ENCODE assay signal across 10 cellular contexts in genomic region chr16:50121721-50122445, GRCh38. TPM values are rescaled to one million over a fixed set of nuclear protein-coding genes. Genes with fewer than 3 reads are reported as not detected.
DNase-seq lines count a peak whose midpoint lies in the region; ATAC-seq and TF ChIP-seq lines count a peak whose summit lies in the region.
"Had no signal": no experiment of that assay in that cellular context is flagged by ENCODE, and none has a peak within 500 bp of the region (broad histone marks: within the 10 kb centered on the region; RNA-seq: fewer than 3 reads in every experiment).

No MANE protein-coding gene starts in this region.

- H3K36me3 Mint-ChIP-seq in activated CD8-positive, alpha-beta memory T cell treated with anti-CD3 and anti-CD28 coated beads, Interleukin-2, amount 10 ng/mL, durations not matched to agents 7 days and 5 days, result no peaks in the 10 kb centered on the region
- no peaks in the 10 kb centered on the region for H3K36me3 Mint-ChIP-seq in activated CD4-positive, alpha-beta memory T cell treated with anti-CD3 and anti-CD28 coated beads for 36 hours
- no peaks in the 10 kb centered on the region for H3K36me3 Mint-ChIP-seq in stimulated activated naive B cell treated with anti-CD40 and anti-IgM and Interleukin-4, amounts not matched to agents 10 μg/mL and 1 μg/mL and 100 μg/mL, for 72 hours

- CTCF ChIA-PET in activated CD8-positive, alpha-beta memory T cell treated with anti-CD3 and anti-CD28 coated beads, Interleukin-2, amount 10 ng/mL, durations not matched to agents 7 days and 5 days (lab: Charles Lee), result interaction anchor here (0.8 to 2.4 kb wide), 7 partner anchors 14 to 97 kb away, joined by 3 to 14 read pairs (median 4); partner anchors contain the start of genes CNEP1R1 and TENT4B
- CTCF ChIA-PET in activated CD4-positive, alpha-beta memory T cell treated with anti-CD3 and anti-CD28 coated beads for 36 hours (lab: Charles Lee), result interaction anchor here (0.6 to 1.6 kb wide), 4 partner anchors 19 to 248 kb away, joined by 3 to 6 read pairs (median 3); partner anchors contain the start of gene CNEP1R1

- peaks cover 34% of the 10 kb centered on the region for H3K4me1 Mint-ChIP-seq in activated CD8-positive, alpha-beta memory T cell treated with anti-CD3 and anti-CD28 coated beads, Interleukin-2, amount 10 ng/mL, durations not matched to agents 7 days and 5 days
- H3K4me1 Mint-ChIP-seq in activated CD4-positive, alpha-beta memory T cell treated with anti-CD3 and anti-CD28 coated beads for 36 hours (ENCODE audit: low read depth), result peaks cover 15% of the 10 kb centered on the region
- H3K4me1 Mint-ChIP-seq in stimulated activated naive B cell treated with anti-CD40 and anti-IgM and Interleukin-4, amounts not matched to agents 10 μg/mL and 1 μg/mL and 100 μg/mL, for 72 hours, result peaks cover 8 to 10% of the 10 kb centered on the region in 2 donors

- H3K27ac Mint-ChIP-seq in activated CD8-positive, alpha-beta memory T cell treated with anti-CD3 and anti-CD28 coated beads, Interleukin-2, amount 10 ng/mL, durations not matched to agents 7 days and 5 days, result peak overlapping the region; percentile 79
- peak overlapping the region; percentile 10 for H3K27ac Mint-ChIP-seq in activated CD4-positive, alpha-beta memory T cell treated with anti-CD3 and anti-CD28 coated beads for 36 hours
- H3K27ac Mint-ChIP-seq in stimulated activated naive B cell treated with anti-CD40 and anti-IgM and Interleukin-4, amounts not matched to agents 10 μg/mL and 1 μg/mL and 100 μg/mL, for 72 hours, result peak overlapping the region; percentile 0
- H3K27ac Mint-ChIP-seq: B cell had no signal

- DNase-seq in activated CD8-positive, alpha-beta memory T cell treated with anti-CD3 and anti-CD28 coated beads, Interleukin-2, amount 10 ng/mL, durations not matched to agents 7 days and 5 days, result peak; percentile 67
- no peak for DNase-seq in activated CD8-positive, alpha-beta memory T cell treated with anti-CD3 and anti-CD28 coated beads, Interleukin-2, amount 50 U/mL, for 4 hours
- peak; percentile 81 for DNase-seq in activated CD4-positive, alpha-beta memory T cell treated with anti-CD3 and anti-CD28 coated beads for 36 hours
- DNase-seq in stimulated activated naive B cell treated with anti-CD40 and anti-IgM and Interleukin-4, amounts not matched to agents 10 μg/mL and 1 μg/mL and 100 μg/mL, for 72 hours, result no peak
- DNase-seq in tibial artery (no peak), ascending aorta (ENCODE audit: low spot score in 2 of 2) (no peak)

- ATAC-seq in activated CD8-positive, alpha-beta memory T cell treated with anti-CD3 and anti-CD28 coated beads, Interleukin-2, amount 10 ng/mL, durations not matched to agents 7 days and 5 days, result peak; percentile 68
- peak; percentile 62 for ATAC-seq in HG02885 (IDR thresholded peaks at IDR 0.05; ENCODE audit: poor library complexity, unreplicated experiment)
- peak; percentile 19 to 62 for ATAC-seq in stimulated activated naive B cell treated with anti-CD40 and anti-IgM and Interleukin-4, amounts not matched to agents 10 μg/mL and 1 μg/mL and 100 μg/mL, for 72 hours (replicated peaks)
- ATAC-seq in GM18517 (IDR thresholded peaks at IDR 0.05; ENCODE audit: unreplicated experiment), result no peak

- no peaks in the 10 kb centered on the region for H3K27me3 Mint-ChIP-seq in activated CD8-positive, alpha-beta memory T cell treated with anti-CD3 and anti-CD28 coated beads, Interleukin-2, amount 10 ng/mL, durations not matched to agents 7 days and 5 days
- H3K27me3 Mint-ChIP-seq in activated CD4-positive, alpha-beta memory T cell treated with anti-CD3 and anti-CD28 coated beads for 36 hours, result no peaks in the 10 kb centered on the region
- H3K27me3 Mint-ChIP-seq in stimulated activated naive B cell treated with anti-CD40 and anti-IgM and Interleukin-4, amounts not matched to agents 10 μg/mL and 1 μg/mL and 100 μg/mL, for 72 hours, result no peaks in the 10 kb centered on the region
- H3K27me3 Mint-ChIP-seq: B cell had no signal

- H3K36me3 ChIP-seq in tibial artery (no peaks in the 10 kb centered on the region), ascending aorta (no peaks in the 10 kb centered on the region)

- POLR2A ChIA-PET in activated CD4-positive, alpha-beta memory T cell treated with anti-CD3 and anti-CD28 coated beads for 36 hours (lab: Charles Lee), result interaction anchor here (1.0 to 1.9 kb wide), 3 partner anchors 19 to 56 kb away, joined by 3 to 4 read pairs (median 4); partner anchors contain the start of gene HEATR3

- no peaks in the 10 kb centered on the region for H3K4me1 ChIP-seq in tibial artery
- H3K4me1 ChIP-seq in ascending aorta, result no peaks in the 10 kb centered on the region

- no peak for TF ChIP-seq CTCF in tibial artery (IDR thresholded peaks at IDR 0.05)
- TF ChIP-seq CTCF in ascending aorta (IDR thresholded peaks at IDR 0.05), result no peak

- H3K27ac ChIP-seq in tibial artery (no peak overlapping the region), ascending aorta (no peak overlapping the region)

- peak overlapping the region; percentile 4 for H3K4me3 Mint-ChIP-seq in activated CD8-positive, alpha-beta memory T cell treated with anti-CD3 and anti-CD28 coated beads, Interleukin-2, amount 10 ng/mL, durations not matched to agents 7 days and 5 days
- no peak overlapping the region for H3K4me3 Mint-ChIP-seq in activated CD4-positive, alpha-beta memory T cell treated with anti-CD3 and anti-CD28 coated beads for 36 hours
- H3K4me3 Mint-ChIP-seq in stimulated activated naive B cell treated with anti-CD40 and anti-IgM and Interleukin-4, amounts not matched to agents 10 μg/mL and 1 μg/mL and 100 μg/mL, for 72 hours, result no peak overlapping the region
- H3K4me3 Mint-ChIP-seq: B cell had no signal

- intact Hi-C loops in activated CD4-positive, alpha-beta memory T cell treated with anti-CD3 and anti-CD28 coated beads for 36 hours (cut with micrococcal nuclease), result loop anchor here (1.0 to 5.0 kb wide), 4 partner anchors 30 to 97 kb away; partner anchors contain the start of gene CNEP1R1
- intact Hi-C loops in tibial artery (cut with DNase I; ENCODE audit: low total_unique reads), result no loop called here
- intact Hi-C loops in ascending aorta (cut with DNase I), result no loop called here

- no peaks in the 10 kb centered on the region for H3K9me3 ChIP-seq in tibial artery
- H3K9me3 ChIP-seq in ascending aorta, result no peaks in the 10 kb centered on the region

- H3K4me3 ChIP-seq in tibial artery (no peak overlapping the region), ascending aorta (no peak overlapping the region)
- H3K4me3 ChIP-seq: lung had no signal

- H3K27me3 ChIP-seq in tibial artery (no peaks in the 10 kb centered on the region), ascending aorta (no peaks in the 10 kb centered on the region)

- H3K9me3 Mint-ChIP-seq in activated CD8-positive, alpha-beta memory T cell treated with anti-CD3 and anti-CD28 coated beads, Interleukin-2, amount 10 ng/mL, durations not matched to agents 7 days and 5 days (ENCODE audit: low read depth), result peaks cover 3% of the 10 kb centered on the region
- no peaks in the 10 kb centered on the region for H3K9me3 Mint-ChIP-seq in activated CD4-positive, alpha-beta memory T cell treated with anti-CD3 and anti-CD28 coated beads for 36 hours
- peaks cover 0 to 4% of the 10 kb centered on the region in 2 donors for H3K9me3 Mint-ChIP-seq in stimulated activated naive B cell treated with anti-CD40 and anti-IgM and Interleukin-4, amounts not matched to agents 10 μg/mL and 1 μg/mL and 100 μg/mL, for 72 hours

RNA-seq across cellular contexts. Expression of gene TENT4B, which starts 31.2 kb away (rescaled TPM):
- 10 to 100 TPM; 18.5 to 19.7 TPM for total RNA-seq in activated CD8-positive, alpha-beta memory T cell treated with anti-CD3 and anti-CD28 coated beads, Interleukin-2, amount 10 ng/mL, durations not matched to agents 7 days and 5 days
- 10 to 100 TPM; 14.4 to 14.8 TPM for total RNA-seq in activated CD4-positive, alpha-beta memory T cell treated with anti-CD3 and anti-CD28 coated beads for 36 hours
- 38.1 TPM for total RNA-seq in ascending aorta

RNA-seq across cellular contexts. Expression of gene HEATR3, which starts 56.1 kb away (rescaled TPM):
- 10 to 100 TPM; 24.3 to 26.1 TPM for total RNA-seq in activated CD8-positive, alpha-beta memory T cell treated with anti-CD3 and anti-CD28 coated beads, Interleukin-2, amount 10 ng/mL, durations not matched to agents 7 days and 5 days
- total RNA-seq in activated CD4-positive, alpha-beta memory T cell treated with anti-CD3 and anti-CD28 coated beads for 36 hours, result 10 to 100 TPM; 17.6 to 18.6 TPM
- 10.4 TPM for total RNA-seq in ascending aorta

Comparison
In these comparisons a context has a peak if more than half of its experiments do, and no peak if none do; other contexts are left out.
1. DNase-seq: peak in activated CD8-positive, alpha-beta memory T cell treated with anti-CD3 and anti-CD28 coated beads, Interleukin-2, amount 10 ng/mL, durations not matched to agents 7 days and 5 days (single experiment) and activated CD4-positive, alpha-beta memory T cell treated with anti-CD3 and anti-CD28 coated beads for 36 hours (single experiment); none in activated CD8-positive, alpha-beta memory T cell treated with anti-CD3 and anti-CD28 coated beads, Interleukin-2, amount 50 U/mL, for 4 hours (single experiment), stimulated activated naive B cell treated with anti-CD40 and anti-IgM and Interleukin-4, amounts not matched to agents 10 μg/mL and 1 μg/mL and 100 μg/mL, for 72 hours (single experiment), tibial artery (0 of 2) and ascending aorta (0 of 2).
2. H3K27ac Mint-ChIP-seq: peak in every context shown above with its lines; median percentile 79 in activated CD8-positive, alpha-beta memory T cell treated with anti-CD3 and anti-CD28 coated beads, Interleukin-2, amount 10 ng/mL, durations not matched to agents 7 days and 5 days; 10 in activated CD4-positive, alpha-beta memory T cell treated with anti-CD3 and anti-CD28 coated beads for 36 hours; 0 in stimulated activated naive B cell treated with anti-CD40 and anti-IgM and Interleukin-4, amounts not matched to agents 10 μg/mL and 1 μg/mL and 100 μg/mL, for 72 hours.